1 cellular context compared by ENCODE assay signal in genomic region chr17:37293770-37294169, GRCh38.
TF ChIP-seq lines count a peak whose summit lies in the region.

No MANE protein-coding gene starts in this region.

TF ChIP-seq in GM23338, 12 proteins besides CTCF, POLR2A, EP300 and RAD21 (continued from another document):
- TF ChIP-seq ZNF462 (CRISPR knock-in tag; IDR thresholded peaks at IDR 0.05) (no peak), EZH2phosphoT487 (IDR thresholded peaks at IDR 0.05; ENCODE audit: unreplicated experiment) (no peak), NANOG (IDR thresholded peaks at IDR 0.05; ENCODE audit: borderline replicate concordance) (no peak), JUNB (IDR thresholded peaks at IDR 0.05; ENCODE audit: unreplicated experiment) (no peak)
TF ChIP-seq in GM23338: peak in this region for 0.
